1 cellular context compared by ENCODE assay signal in the genomic region with DNA sequence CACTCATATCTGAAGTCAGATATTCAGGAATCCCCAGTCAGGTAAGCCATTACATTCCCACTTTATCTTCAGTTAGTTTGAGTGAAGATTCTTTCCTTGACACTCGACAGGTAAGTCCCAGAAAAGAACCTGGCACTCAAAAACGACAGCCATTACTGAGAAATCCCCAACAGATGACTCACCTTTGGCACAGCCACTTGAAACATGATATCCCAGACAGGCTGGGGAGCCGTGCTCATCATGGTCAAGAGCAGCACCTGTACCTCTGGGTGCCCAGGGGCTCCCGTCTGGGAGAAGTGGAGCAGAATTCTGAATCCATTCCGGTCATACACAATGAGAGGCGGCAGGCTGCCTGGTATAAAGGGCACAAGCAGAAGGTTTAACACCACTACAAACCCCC.
TF ChIP-seq lines count a peak whose summit lies in the region.

No MANE protein-coding gene starts in this region.

TF ChIP-seq in HepG2, 621 proteins besides CTCF, POLR2A, EP300 and RAD21:
- TF ChIP-seq SIX1 (CRISPR knock-in tag; IDR thresholded peaks at IDR 0.05; ENCODE audit: borderline replicate concordance) (peak; percentile 56; the same call in 1 of the 2 replicates), ZFYVE20 (CRISPR knock-in tag; IDR thresholded peaks at IDR 0.05; ENCODE audit: borderline replicate concordance, low read depth) (no peak)
